ENCODE assay signal across 7 cellular contexts in genomic region chr4:159446266-159446976, GRCh38.
DNase-seq lines count a peak whose midpoint lies in the region; ATAC-seq and TF ChIP-seq lines count a peak whose summit lies in the region.

No MANE protein-coding gene starts in this region.

- H3K27ac ChIP-seq in prostate gland = no peak overlapping the region

- H3K4me3 Mint-ChIP-seq in activated T-helper 1 cell treated with anti-CD3 and anti-CD28 coated beads, Interleukin-12 subunit alpha, Interleukin-12 subunit beta, Interleukin-2, Interleukin-4 antibody, amounts not matched to agents 30 ng/mL and 10 ng/mL and 1 ng/mL, durations not matched to agents 14 hours and 24 hours and 36 hours = no peak overlapping the region
- no peak overlapping the region for H3K4me3 Mint-ChIP-seq in glutamatergic neuron (ENCODE audit: unreplicated experiment)

- TF ChIP-seq CTCF in glutamatergic neuron (IDR thresholded peaks at IDR 0.05; ENCODE audit: partially characterized antibody, unreplicated experiment) (peak; percentile 73), prostate gland (IDR thresholded peaks at IDR 0.05) (peak; percentile 28 to 85 (median 66))

- H3K4me3 ChIP-seq in prostate gland = no peak overlapping the region

- WGBS in prostate gland = 51% methylated on average over 6 of the region's 6 CpGs

- DNase-seq in G401 (ENCODE audit: low spot score) = peak; percentile 72
- peak; percentile 63 for DNase-seq in NCI-H510A treated with DMSO at 0.1 percent for 48 hours (lab: John Stamatoyannopoulos, UW)
- DNase-seq in activated T-helper 1 cell treated with anti-CD3 and anti-CD28 coated beads, Interleukin-12 subunit alpha, Interleukin-12 subunit beta, Interleukin-2, Interleukin-4 antibody, amounts not matched to agents 30 ng/mL and 10 ng/mL and 1 ng/mL, durations not matched to agents 14 hours and 24 hours and 36 hours (ENCODE audit: low spot score) = peak; percentile 10
- peak; percentile 49 for DNase-seq in glutamatergic neuron
- peak; percentile 36 for DNase-seq in prostate gland (ENCODE audit: low spot score)

- peak overlapping the region; percentile 35 for H3K27ac Mint-ChIP-seq in activated T-helper 1 cell treated with anti-CD3 and anti-CD28 coated beads, Interleukin-12 subunit alpha, Interleukin-12 subunit beta, Interleukin-2, Interleukin-4 antibody, amounts not matched to agents 30 ng/mL and 10 ng/mL and 1 ng/mL, durations not matched to agents 14 hours and 24 hours and 36 hours
- no peak overlapping the region for H3K27ac Mint-ChIP-seq in glutamatergic neuron (ENCODE audit: unreplicated experiment)

- no peaks in the 10 kb centered on the region for H3K27me3 ChIP-seq in prostate gland (replicated peaks; ENCODE audit: insufficient read depth)

- no peaks in the 10 kb centered on the region for H3K9me3 ChIP-seq in prostate gland

- intact Hi-C loops in activated T-helper 1 cell treated with anti-CD3 and anti-CD28 coated beads, Interleukin-12 subunit alpha, Interleukin-12 subunit beta, Interleukin-2, Interleukin-4 antibody, amounts not matched to agents 30 ng/mL and 10 ng/mL and 1 ng/mL, durations not matched to agents 14 hours and 24 hours and 36 hours (cut with micrococcal nuclease) = loop anchor here (1.0 to 10.0 kb wide), 7 partner anchors 243 to 1193 kb away; partner anchors contain the start of genes C4orf46, ETFDH, PPID and RAPGEF2
- intact Hi-C loops in prostate gland (cut with DNase I) = loop anchor here (10.0 kb wide), 1 partner anchor 582 kb away; no protein-coding TSS in a partner anchor

- H3K4me1 Mint-ChIP-seq in activated T-helper 1 cell treated with anti-CD3 and anti-CD28 coated beads, Interleukin-12 subunit alpha, Interleukin-12 subunit beta, Interleukin-2, Interleukin-4 antibody, amounts not matched to agents 30 ng/mL and 10 ng/mL and 1 ng/mL, durations not matched to agents 14 hours and 24 hours and 36 hours (ENCODE audit: low read depth) = no peaks in the 10 kb centered on the region
- H3K4me1 Mint-ChIP-seq in glutamatergic neuron (ENCODE audit: low read depth, unreplicated experiment) = no peaks in the 10 kb centered on the region

- no peaks in the 10 kb centered on the region for H3K36me3 Mint-ChIP-seq in activated T-helper 1 cell treated with anti-CD3 and anti-CD28 coated beads, Interleukin-12 subunit alpha, Interleukin-12 subunit beta, Interleukin-2, Interleukin-4 antibody, amounts not matched to agents 30 ng/mL and 10 ng/mL and 1 ng/mL, durations not matched to agents 14 hours and 24 hours and 36 hours (ENCODE audit: low read depth)
- no peaks in the 10 kb centered on the region for H3K36me3 Mint-ChIP-seq in glutamatergic neuron (ENCODE audit: unreplicated experiment)

- in situ Hi-C loops in G401 (cut with HindIII; ENCODE audit: low sequenced_read_pairs) = no loop called here

- ATAC-seq in GM19468 (IDR thresholded peaks at IDR 0.05; ENCODE audit: extremely low read depth, unreplicated experiment) = peak; percentile 97
- peak; percentile 99 for ATAC-seq in HG03460 (IDR thresholded peaks at IDR 0.05; ENCODE audit: unreplicated experiment)

- no peaks in the 10 kb centered on the region for H3K9me3 Mint-ChIP-seq in activated T-helper 1 cell treated with anti-CD3 and anti-CD28 coated beads, Interleukin-12 subunit alpha, Interleukin-12 subunit beta, Interleukin-2, Interleukin-4 antibody, amounts not matched to agents 30 ng/mL and 10 ng/mL and 1 ng/mL, durations not matched to agents 14 hours and 24 hours and 36 hours
- H3K9me3 Mint-ChIP-seq in glutamatergic neuron (ENCODE audit: unreplicated experiment) = no peaks in the 10 kb centered on the region

- no peaks in the 10 kb centered on the region for H3K4me1 ChIP-seq in prostate gland (replicated peaks)

- H3K36me3 ChIP-seq in prostate gland = no peaks in the 10 kb centered on the region

- H3K27me3 Mint-ChIP-seq in activated T-helper 1 cell treated with anti-CD3 and anti-CD28 coated beads, Interleukin-12 subunit alpha, Interleukin-12 subunit beta, Interleukin-2, Interleukin-4 antibody, amounts not matched to agents 30 ng/mL and 10 ng/mL and 1 ng/mL, durations not matched to agents 14 hours and 24 hours and 36 hours (ENCODE audit: insufficient read depth) = peaks cover 6% of the 10 kb centered on the region
- H3K27me3 Mint-ChIP-seq in glutamatergic neuron (ENCODE audit: unreplicated experiment) = peaks cover under 1% of the 10 kb centered on the region

- TF ChIP-seq POLR2A in prostate gland (IDR thresholded peaks at IDR 0.05) = no peak

Comparison
In these comparisons a context has a peak if more than half of its experiments do, and no peak if none do; other contexts are left out.
1. DNase-seq: peak in every context shown above with its lines; median percentile 72 in G401; 63 in NCI-H510A treated with DMSO at 0.1 percent for 48 hours; 49 in glutamatergic neuron; 36 in prostate gland; 10 in activated T-helper 1 cell treated with anti-CD3 and anti-CD28 coated beads, Interleukin-12 subunit alpha, Interleukin-12 subunit beta, Interleukin-2, Interleukin-4 antibody, amounts not matched to agents 30 ng/mL and 10 ng/mL and 1 ng/mL, durations not matched to agents 14 hours and 24 hours and 36 hours.